In the genomic region with DNA sequence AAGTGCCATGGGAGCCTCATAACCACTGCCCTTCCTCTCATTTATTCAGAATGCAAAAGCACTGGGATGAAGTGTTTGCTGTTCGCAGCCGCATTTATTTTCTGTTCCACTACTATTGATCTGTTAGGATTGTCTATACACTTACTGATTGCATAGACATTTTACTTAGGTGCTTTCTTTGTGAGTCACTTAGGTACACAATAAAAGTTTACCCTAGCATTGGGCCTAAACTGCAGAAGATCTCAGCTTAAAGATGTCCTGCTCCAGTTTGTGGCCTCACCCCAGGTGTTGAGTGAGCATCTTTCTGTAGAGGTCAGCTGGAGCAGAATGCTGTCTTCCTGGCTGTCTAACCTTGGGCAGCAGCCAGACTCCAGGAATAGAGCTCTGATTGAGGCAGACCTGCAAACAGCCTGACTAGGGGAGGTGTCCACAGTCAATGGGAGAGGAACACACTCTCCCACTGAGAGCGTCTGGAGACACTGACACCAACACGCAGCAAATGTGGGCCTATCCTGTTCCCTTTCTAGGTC, we compare ENCODE assay signal across 1 cellular context.
TF ChIP-seq lines count a peak whose summit lies in the region.

No MANE protein-coding gene starts in this region.

TF ChIP-seq in HepG2, 621 proteins besides CTCF, POLR2A, EP300 and RAD21 (continued from another document and continues in another):
- TF ChIP-seq, protein P1, sequence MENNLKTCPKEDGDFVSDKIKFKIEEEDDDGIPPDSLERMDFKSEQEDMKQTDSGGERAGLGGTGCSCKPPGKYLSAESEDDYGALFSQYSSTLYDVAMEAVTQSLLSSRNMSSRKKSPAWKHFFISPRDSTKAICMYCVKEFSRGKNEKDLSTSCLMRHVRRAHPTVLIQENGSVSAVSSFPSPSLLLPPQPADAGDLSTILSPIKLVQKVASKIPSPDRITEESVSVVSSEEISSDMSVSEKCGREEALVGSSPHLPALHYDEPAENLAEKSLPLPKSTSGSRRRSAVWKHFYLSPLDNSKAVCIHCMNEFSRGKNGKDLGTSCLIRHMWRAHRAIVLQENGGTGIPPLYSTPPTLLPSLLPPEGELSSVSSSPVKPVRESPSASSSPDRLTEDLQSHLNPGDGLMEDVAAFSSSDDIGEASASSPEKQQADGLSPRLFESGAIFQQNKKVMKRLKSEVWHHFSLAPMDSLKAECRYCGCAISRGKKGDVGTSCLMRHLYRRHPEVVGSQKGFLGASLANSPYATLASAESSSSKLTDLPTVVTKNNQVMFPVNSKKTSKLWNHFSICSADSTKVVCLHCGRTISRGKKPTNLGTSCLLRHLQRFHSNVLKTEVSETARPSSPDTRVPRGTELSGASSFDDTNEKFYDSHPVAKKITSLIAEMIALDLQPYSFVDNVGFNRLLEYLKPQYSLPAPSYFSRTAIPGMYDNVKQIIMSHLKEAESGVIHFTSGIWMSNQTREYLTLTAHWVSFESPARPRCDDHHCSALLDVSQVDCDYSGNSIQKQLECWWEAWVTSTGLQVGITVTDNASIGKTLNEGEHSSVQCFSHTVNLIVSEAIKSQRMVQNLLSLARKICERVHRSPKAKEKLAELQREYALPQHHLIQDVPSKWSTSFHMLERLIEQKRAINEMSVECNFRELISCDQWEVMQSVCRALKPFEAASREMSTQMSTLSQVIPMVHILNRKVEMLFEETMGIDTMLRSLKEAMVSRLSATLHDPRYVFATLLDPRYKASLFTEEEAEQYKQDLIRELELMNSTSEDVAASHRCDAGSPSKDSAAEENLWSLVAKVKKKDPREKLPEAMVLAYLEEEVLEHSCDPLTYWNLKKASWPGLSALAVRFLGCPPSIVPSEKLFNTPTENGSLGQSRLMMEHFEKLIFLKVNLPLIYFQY (CRISPR knock-in tag; IDR thresholded peaks at IDR 0.05; ENCODE audit: borderline replicate concordance), result no peak
- TF ChIP-seq ZNF749 (CRISPR knock-in tag; IDR thresholded peaks at IDR 0.05; ENCODE audit: borderline replicate concordance) (no peak), ZNF850 (CRISPR knock-in tag; conservative IDR thresholded peaks at IDR 0.05) (no peak), ZNF362 (CRISPR knock-in tag; IDR thresholded peaks at IDR 0.05; ENCODE audit: borderline replicate concordance) (no peak), XBP1 (CRISPR knock-in tag; IDR thresholded peaks at IDR 0.05) (no peak), CERS6 (CRISPR knock-in tag; IDR thresholded peaks at IDR 0.05) (no peak), KMT2A (CRISPR knock-in tag; IDR thresholded peaks at IDR 0.05) (no peak), KLF12 (CRISPR knock-in tag; IDR thresholded peaks at IDR 0.05; ENCODE audit: borderline replicate concordance) (peak; percentile 42; the same call in 1 of the 2 replicates), ZBTB8A (CRISPR knock-in tag; IDR thresholded peaks at IDR 0.05; ENCODE audit: borderline replicate concordance, low read depth) (no peak), NFIB (CRISPR knock-in tag; IDR thresholded peaks at IDR 0.05; ENCODE audit: borderline replicate concordance) (no peak), RNF2 (conservative IDR thresholded peaks at IDR 0.05; ENCODE audit: low read depth) (no peak), JUND (CRISPR knock-in tag; IDR thresholded peaks at IDR 0.05) (peak; percentile 99), MAFF (IDR thresholded peaks at IDR 0.05; ENCODE audit: low read depth, low read length) (peak; percentile 41; the same call in 1 of the 2 replicates), ZMYM4 (CRISPR knock-in tag; IDR thresholded peaks at IDR 0.05) (peak; percentile 52), HOXA5 (CRISPR knock-in tag; IDR thresholded peaks at IDR 0.05) (no peak; the same call in 1 of the 2 replicates), RARA (CRISPR knock-in tag; IDR thresholded peaks at IDR 0.05) (peak; percentile 85), SOX5 (CRISPR knock-in tag; IDR thresholded peaks at IDR 0.05; ENCODE audit: borderline replicate concordance) (peak; percentile 89; the same call in 1 of the 2 replicates), FOSL2 (CRISPR knock-in tag; IDR thresholded peaks at IDR 0.05) (peak; percentile 99)
- TF ChIP-seq, protein P2, sequence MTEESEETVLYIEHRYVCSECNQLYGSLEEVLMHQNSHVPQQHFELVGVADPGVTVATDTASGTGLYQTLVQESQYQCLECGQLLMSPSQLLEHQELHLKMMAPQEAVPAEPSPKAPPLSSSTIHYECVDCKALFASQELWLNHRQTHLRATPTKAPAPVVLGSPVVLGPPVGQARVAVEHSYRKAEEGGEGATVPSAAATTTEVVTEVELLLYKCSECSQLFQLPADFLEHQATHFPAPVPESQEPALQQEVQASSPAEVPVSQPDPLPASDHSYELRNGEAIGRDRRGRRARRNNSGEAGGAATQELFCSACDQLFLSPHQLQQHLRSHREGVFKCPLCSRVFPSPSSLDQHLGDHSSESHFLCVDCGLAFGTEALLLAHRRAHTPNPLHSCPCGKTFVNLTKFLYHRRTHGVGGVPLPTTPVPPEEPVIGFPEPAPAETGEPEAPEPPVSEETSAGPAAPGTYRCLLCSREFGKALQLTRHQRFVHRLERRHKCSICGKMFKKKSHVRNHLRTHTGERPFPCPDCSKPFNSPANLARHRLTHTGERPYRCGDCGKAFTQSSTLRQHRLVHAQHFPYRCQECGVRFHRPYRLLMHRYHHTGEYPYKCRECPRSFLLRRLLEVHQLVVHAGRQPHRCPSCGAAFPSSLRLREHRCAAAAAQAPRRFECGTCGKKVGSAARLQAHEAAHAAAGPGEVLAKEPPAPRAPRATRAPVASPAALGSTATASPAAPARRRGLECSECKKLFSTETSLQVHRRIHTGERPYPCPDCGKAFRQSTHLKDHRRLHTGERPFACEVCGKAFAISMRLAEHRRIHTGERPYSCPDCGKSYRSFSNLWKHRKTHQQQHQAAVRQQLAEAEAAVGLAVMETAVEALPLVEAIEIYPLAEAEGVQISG (CRISPR knock-in tag; IDR thresholded peaks at IDR 0.05), result no peak
- TF ChIP-seq, protein P3, sequence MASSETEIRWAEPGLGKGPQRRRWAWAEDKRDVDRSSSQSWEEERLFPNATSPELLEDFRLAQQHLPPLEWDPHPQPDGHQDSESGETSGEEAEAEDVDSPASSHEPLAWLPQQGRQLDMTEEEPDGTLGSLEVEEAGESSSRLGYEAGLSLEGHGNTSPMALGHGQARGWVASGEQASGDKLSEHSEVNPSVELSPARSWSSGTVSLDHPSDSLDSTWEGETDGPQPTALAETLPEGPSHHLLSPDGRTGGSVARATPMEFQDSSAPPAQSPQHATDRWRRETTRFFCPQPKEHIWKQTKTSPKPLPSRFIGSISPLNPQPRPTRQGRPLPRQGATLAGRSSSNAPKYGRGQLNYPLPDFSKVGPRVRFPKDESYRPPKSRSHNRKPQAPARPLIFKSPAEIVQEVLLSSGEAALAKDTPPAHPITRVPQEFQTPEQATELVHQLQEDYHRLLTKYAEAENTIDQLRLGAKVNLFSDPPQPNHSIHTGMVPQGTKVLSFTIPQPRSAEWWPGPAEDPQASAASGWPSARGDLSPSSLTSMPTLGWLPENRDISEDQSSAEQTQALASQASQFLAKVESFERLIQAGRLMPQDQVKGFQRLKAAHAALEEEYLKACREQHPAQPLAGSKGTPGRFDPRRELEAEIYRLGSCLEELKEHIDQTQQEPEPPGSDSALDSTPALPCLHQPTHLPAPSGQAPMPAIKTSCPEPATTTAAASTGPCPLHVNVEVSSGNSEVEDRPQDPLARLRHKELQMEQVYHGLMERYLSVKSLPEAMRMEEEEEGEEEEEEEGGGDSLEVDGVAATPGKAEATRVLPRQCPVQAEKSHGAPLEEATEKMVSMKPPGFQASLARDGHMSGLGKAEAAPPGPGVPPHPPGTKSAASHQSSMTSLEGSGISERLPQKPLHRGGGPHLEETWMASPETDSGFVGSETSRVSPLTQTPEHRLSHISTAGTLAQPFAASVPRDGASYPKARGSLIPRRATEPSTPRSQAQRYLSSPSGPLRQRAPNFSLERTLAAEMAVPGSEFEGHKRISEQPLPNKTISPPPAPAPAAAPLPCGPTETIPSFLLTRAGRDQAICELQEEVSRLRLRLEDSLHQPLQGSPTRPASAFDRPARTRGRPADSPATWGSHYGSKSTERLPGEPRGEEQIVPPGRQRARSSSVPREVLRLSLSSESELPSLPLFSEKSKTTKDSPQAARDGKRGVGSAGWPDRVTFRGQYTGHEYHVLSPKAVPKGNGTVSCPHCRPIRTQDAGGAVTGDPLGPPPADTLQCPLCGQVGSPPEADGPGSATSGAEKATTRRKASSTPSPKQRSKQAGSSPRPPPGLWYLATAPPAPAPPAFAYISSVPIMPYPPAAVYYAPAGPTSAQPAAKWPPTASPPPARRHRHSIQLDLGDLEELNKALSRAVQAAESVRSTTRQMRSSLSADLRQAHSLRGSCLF (CRISPR knock-in tag; IDR thresholded peaks at IDR 0.05; ENCODE audit: borderline replicate concordance), result no peak
- TF ChIP-seq, protein P4, sequence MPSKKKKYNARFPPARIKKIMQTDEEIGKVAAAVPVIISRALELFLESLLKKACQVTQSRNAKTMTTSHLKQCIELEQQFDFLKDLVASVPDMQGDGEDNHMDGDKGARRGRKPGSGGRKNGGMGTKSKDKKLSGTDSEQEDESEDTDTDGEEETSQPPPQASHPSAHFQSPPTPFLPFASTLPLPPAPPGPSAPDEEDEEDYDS (CRISPR knock-in tag; IDR thresholded peaks at IDR 0.05), result no peak; the same call in 1 of the 2 replicates
- TF ChIP-seq, protein P5, sequence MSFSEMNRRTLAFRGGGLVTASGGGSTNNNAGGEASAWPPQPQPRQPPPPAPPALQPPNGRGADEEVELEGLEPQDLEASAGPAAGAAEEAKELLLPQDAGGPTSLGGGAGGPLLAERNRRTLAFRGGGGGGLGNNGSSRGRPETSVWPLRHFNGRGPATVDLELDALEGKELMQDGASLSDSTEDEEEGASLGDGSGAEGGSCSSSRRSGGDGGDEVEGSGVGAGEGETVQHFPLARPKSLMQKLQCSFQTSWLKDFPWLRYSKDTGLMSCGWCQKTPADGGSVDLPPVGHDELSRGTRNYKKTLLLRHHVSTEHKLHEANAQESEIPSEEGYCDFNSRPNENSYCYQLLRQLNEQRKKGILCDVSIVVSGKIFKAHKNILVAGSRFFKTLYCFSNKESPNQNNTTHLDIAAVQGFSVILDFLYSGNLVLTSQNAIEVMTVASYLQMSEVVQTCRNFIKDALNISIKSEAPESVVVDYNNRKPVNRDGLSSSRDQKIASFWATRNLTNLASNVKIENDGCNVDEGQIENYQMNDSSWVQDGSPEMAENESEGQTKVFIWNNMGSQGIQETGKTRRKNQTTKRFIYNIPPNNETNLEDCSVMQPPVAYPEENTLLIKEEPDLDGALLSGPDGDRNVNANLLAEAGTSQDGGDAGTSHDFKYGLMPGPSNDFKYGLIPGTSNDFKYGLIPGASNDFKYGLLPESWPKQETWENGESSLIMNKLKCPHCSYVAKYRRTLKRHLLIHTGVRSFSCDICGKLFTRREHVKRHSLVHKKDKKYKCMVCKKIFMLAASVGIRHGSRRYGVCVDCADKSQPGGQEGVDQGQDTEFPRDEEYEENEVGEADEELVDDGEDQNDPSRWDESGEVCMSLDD (CRISPR knock-in tag; IDR thresholded peaks at IDR 0.05; ENCODE audit: borderline replicate concordance), result no peak
- TF ChIP-seq, protein P6, sequence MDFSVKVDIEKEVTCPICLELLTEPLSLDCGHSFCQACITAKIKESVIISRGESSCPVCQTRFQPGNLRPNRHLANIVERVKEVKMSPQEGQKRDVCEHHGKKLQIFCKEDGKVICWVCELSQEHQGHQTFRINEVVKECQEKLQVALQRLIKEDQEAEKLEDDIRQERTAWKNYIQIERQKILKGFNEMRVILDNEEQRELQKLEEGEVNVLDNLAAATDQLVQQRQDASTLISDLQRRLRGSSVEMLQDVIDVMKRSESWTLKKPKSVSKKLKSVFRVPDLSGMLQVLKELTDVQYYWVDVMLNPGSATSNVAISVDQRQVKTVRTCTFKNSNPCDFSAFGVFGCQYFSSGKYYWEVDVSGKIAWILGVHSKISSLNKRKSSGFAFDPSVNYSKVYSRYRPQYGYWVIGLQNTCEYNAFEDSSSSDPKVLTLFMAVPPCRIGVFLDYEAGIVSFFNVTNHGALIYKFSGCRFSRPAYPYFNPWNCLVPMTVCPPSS (IDR thresholded peaks at IDR 0.05), result no peak
- TF ChIP-seq, protein P7, sequence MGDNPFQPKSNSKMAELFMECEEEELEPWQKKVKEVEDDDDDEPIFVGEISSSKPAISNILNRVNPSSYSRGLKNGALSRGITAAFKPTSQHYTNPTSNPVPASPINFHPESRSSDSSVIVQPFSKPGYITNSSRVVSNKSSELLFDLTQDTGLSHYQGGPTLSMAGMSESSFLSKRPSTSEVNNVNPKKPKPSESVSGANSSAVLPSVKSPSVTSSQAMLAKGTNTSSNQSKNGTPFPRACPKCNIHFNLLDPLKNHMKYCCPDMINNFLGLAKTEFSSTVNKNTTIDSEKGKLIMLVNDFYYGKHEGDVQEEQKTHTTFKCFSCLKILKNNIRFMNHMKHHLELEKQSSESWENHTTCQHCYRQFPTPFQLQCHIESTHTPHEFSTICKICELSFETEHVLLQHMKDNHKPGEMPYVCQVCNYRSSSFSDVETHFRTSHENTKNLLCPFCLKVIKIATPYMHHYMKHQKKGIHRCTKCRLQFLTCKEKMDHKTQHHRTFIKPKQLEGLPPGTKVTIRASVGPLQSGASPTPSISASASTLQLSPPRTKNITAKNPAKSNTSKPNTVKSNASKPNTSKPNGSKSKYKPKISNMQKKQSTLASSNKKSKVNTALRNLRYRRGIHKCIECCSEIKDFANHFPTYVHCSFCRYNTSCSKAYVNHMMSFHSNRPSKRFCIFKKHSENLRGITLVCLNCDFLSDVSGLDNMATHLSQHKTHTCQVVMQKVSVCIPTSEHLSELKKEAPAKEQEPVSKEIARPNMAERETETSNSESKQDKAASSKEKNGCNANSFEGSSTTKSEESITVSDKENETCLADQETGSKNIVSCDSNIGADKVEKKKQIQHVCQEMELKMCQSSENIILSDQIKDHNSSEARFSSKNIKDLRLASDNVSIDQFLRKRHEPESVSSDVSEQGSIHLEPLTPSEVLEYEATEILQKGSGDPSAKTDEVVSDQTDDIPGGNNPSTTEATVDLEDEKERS (CRISPR knock-in tag; IDR thresholded peaks at IDR 0.05), result peak; percentile 64
